Comparison of ENCODE assay signal across 17 cellular contexts in genomic region chr1:108557311-108557710, GRCh38.
A peak's percentile ranks its signal among the peaks of the same experiment; 100 is the strongest.
DNase-seq lines count a peak whose midpoint lies in the region; ATAC-seq, FAIRE-seq and TF ChIP-seq lines count a peak whose summit lies in the region.
"Had no signal": no experiment of that assay in that cellular context is flagged by ENCODE, and none has a peak within 500 bp of the region (broad histone marks: within the 10 kb centered on the region; RNA-seq: fewer than 3 reads in every experiment).

No MANE protein-coding gene starts in this region.

- FAIRE-seq in H54 (lab: Jason Lieb, UNC): no peak
- FAIRE-seq: colon had no signal

- H3K27me3 ChIP-seq in OCI-LY3 (ENCODE audit: low read depth, low read length): no peaks in the 10 kb centered on the region
- H3K27me3 ChIP-seq: suprapubic skin had no signal

- H3K9me3 ChIP-seq in OCI-LY3 (ENCODE audit: insufficient read depth, low read length): no peaks in the 10 kb centered on the region
- H3K9me3 ChIP-seq: suprapubic skin had no signal

- no peak for TF ChIP-seq POLR2A in H54 (IDR thresholded peaks at IDR 0.05; ENCODE audit: low read depth, low read length)

- H4K20me1 ChIP-seq in OCI-LY3 (ENCODE audit: insufficient read depth, low read length): peaks cover 7% of the 10 kb centered on the region; the same call in 1 of the 2 replicates

- H3K36me3 ChIP-seq in OCI-LY3 (replicated peaks; ENCODE audit: low read depth, low read length): no peaks in the 10 kb centered on the region
- H3K36me3 ChIP-seq: suprapubic skin had no signal

- H3K27ac ChIP-seq in OCI-LY3 (ENCODE audit: low read length): peak overlapping the region; percentile 77
- H3K27ac ChIP-seq: suprapubic skin had no signal

- H3K4me2 ChIP-seq in OCI-LY3 (ENCODE audit: low read length): peak overlapping the region; percentile 57

- H3K9ac ChIP-seq in OCI-LY3 (ENCODE audit: low read length): peak overlapping the region; percentile 40

- peak; percentile 31 for ATAC-seq in GM19372 (IDR thresholded peaks at IDR 0.05; ENCODE audit: low read depth, unreplicated experiment)
- ATAC-seq in HG02884 (IDR thresholded peaks at IDR 0.05; ENCODE audit: unreplicated experiment): peak; percentile 19
- no peak for ATAC-seq in HG03521 (IDR thresholded peaks at IDR 0.05; ENCODE audit: unreplicated experiment)
- ATAC-seq: activated CD8-positive, alpha-beta T cell treated with anti-CD3 and anti-CD28 coated beads, Interleukin-2, amount 10 ng/mL, durations not matched to agents 7 days and 5 days; activated naive CD4-positive, alpha-beta T cell treated with anti-CD3 and anti-CD28 coated beads, Interleukin-2, amount 50 U/mL, for 72 hours; left cardiac atrium had no signal

- H3K4me3 ChIP-seq in OCI-LY3 (ENCODE audit: low read length): 0 out of 2 replicates have a peak overlapping the region, but pooled peaks have one; percentile 28
- H3K4me3 ChIP-seq: suprapubic skin had no signal

- no peak for TF ChIP-seq CTCF in OCI-LY3 (IDR thresholded peaks at IDR 0.05; ENCODE audit: low read depth, low read length)
- TF ChIP-seq CTCF in GM10266 (IDR thresholded peaks at IDR 0.05; ENCODE audit: control insufficient read depth, insufficient read depth, low read depth, missing control alignments): no peak

- peaks cover 51% of the 10 kb centered on the region for H3K4me1 ChIP-seq in OCI-LY3 (ENCODE audit: low read length)

- DNase-seq in Ammon's horn (ENCODE audit: low spot score) (peak; percentile 36), GM10266 (ENCODE audit: extremely low spot score) (no peak), UCSD-AML1 (lab: John Stamatoyannopoulos, UW; ENCODE audit: unreplicated experiment) (no peak), H54 (ENCODE audit: insufficient read length, low spot score) (no peak)
- DNase-seq: activated CD8-positive, alpha-beta T cell treated with anti-CD3 and anti-CD28 coated beads, Interleukin-2, amount 10 ng/mL, durations not matched to agents 7 days and 5 days; left cardiac atrium; NCI-H187 treated with DMSO at 0.1 percent for 48 hours; occipital lobe; Right ventricle myocardium superior; stimulated activated CD4-positive, alpha-beta T cell treated with anti-CD3 and anti-CD28 coated beads, Interleukin-2, amount 100 ng/mL, for 48 hours had no signal

- H2AFZ ChIP-seq in OCI-LY3 (ENCODE audit: low read depth, low read length): peak overlapping the region; percentile 50; the same call in 1 of the 2 replicates

- H3K79me2 ChIP-seq in OCI-LY3 (ENCODE audit: low read length): peaks cover 3% of the 10 kb centered on the region; the same call in 1 of the 2 replicates
